ENCODE assay signal across 1 cellular context in the genomic region with DNA sequence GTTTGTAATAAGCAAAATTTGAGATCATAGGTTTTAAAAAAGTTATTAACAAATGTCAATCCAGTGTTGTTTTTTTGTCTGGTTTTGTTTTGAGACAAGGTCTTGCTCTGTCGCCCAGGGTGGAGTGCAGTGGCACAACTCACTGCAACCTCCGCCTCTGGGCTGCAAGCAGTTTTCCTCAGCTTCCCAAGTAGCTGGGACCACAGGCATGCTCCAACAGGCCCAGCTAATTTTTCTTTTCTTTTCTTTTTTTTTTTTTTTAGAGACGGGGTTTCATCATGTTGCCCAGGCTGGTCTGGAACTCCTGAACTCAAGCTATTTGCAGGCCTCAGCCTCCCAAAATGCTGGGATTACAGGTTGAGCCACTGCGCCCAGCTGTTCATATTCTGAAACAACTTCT.
TF ChIP-seq lines count a peak whose summit lies in the region.

No MANE protein-coding gene starts in this region.

TF ChIP-seq in GM23338, 12 proteins besides CTCF, POLR2A, EP300 and RAD21:
- TF ChIP-seq, protein P1, sequence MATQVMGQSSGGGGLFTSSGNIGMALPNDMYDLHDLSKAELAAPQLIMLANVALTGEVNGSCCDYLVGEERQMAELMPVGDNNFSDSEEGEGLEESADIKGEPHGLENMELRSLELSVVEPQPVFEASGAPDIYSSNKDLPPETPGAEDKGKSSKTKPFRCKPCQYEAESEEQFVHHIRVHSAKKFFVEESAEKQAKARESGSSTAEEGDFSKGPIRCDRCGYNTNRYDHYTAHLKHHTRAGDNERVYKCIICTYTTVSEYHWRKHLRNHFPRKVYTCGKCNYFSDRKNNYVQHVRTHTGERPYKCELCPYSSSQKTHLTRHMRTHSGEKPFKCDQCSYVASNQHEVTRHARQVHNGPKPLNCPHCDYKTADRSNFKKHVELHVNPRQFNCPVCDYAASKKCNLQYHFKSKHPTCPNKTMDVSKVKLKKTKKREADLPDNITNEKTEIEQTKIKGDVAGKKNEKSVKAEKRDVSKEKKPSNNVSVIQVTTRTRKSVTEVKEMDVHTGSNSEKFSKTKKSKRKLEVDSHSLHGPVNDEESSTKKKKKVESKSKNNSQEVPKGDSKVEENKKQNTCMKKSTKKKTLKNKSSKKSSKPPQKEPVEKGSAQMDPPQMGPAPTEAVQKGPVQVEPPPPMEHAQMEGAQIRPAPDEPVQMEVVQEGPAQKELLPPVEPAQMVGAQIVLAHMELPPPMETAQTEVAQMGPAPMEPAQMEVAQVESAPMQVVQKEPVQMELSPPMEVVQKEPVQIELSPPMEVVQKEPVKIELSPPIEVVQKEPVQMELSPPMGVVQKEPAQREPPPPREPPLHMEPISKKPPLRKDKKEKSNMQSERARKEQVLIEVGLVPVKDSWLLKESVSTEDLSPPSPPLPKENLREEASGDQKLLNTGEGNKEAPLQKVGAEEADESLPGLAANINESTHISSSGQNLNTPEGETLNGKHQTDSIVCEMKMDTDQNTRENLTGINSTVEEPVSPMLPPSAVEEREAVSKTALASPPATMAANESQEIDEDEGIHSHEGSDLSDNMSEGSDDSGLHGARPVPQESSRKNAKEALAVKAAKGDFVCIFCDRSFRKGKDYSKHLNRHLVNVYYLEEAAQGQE (IDR thresholded peaks at IDR 0.05; ENCODE audit: unreplicated experiment): no peak
- no peak for TF ChIP-seq ZNF331 (CRISPR knock-in tag; IDR thresholded peaks at IDR 0.05; ENCODE audit: low read depth)
- TF ChIP-seq EZH2phosphoT487 (IDR thresholded peaks at IDR 0.05; ENCODE audit: unreplicated experiment): no peak
- TF ChIP-seq EZH2 (IDR thresholded peaks at IDR 0.05; ENCODE audit: low read depth, unreplicated experiment): no peak
- no peak for TF ChIP-seq JUNB (IDR thresholded peaks at IDR 0.05; ENCODE audit: unreplicated experiment)
- no peak for TF ChIP-seq POLR2AphosphoS5 (IDR thresholded peaks at IDR 0.05; ENCODE audit: low read depth)
- TF ChIP-seq, protein P2, sequence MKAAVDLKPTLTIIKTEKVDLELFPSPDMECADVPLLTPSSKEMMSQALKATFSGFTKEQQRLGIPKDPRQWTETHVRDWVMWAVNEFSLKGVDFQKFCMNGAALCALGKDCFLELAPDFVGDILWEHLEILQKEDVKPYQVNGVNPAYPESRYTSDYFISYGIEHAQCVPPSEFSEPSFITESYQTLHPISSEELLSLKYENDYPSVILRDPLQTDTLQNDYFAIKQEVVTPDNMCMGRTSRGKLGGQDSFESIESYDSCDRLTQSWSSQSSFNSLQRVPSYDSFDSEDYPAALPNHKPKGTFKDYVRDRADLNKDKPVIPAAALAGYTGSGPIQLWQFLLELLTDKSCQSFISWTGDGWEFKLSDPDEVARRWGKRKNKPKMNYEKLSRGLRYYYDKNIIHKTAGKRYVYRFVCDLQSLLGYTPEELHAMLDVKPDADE (IDR thresholded peaks at IDR 0.05): no peak
- TF ChIP-seq ZNF114 (CRISPR knock-in tag; IDR thresholded peaks at IDR 0.05): no peak
- no peak for TF ChIP-seq STAT1 (IDR thresholded peaks at IDR 0.05; ENCODE audit: unreplicated experiment)
- no peak for TF ChIP-seq CREB1 (CRISPR knock-in tag; IDR thresholded peaks at IDR 0.05; ENCODE audit: low read depth)
- TF ChIP-seq, protein P3, sequence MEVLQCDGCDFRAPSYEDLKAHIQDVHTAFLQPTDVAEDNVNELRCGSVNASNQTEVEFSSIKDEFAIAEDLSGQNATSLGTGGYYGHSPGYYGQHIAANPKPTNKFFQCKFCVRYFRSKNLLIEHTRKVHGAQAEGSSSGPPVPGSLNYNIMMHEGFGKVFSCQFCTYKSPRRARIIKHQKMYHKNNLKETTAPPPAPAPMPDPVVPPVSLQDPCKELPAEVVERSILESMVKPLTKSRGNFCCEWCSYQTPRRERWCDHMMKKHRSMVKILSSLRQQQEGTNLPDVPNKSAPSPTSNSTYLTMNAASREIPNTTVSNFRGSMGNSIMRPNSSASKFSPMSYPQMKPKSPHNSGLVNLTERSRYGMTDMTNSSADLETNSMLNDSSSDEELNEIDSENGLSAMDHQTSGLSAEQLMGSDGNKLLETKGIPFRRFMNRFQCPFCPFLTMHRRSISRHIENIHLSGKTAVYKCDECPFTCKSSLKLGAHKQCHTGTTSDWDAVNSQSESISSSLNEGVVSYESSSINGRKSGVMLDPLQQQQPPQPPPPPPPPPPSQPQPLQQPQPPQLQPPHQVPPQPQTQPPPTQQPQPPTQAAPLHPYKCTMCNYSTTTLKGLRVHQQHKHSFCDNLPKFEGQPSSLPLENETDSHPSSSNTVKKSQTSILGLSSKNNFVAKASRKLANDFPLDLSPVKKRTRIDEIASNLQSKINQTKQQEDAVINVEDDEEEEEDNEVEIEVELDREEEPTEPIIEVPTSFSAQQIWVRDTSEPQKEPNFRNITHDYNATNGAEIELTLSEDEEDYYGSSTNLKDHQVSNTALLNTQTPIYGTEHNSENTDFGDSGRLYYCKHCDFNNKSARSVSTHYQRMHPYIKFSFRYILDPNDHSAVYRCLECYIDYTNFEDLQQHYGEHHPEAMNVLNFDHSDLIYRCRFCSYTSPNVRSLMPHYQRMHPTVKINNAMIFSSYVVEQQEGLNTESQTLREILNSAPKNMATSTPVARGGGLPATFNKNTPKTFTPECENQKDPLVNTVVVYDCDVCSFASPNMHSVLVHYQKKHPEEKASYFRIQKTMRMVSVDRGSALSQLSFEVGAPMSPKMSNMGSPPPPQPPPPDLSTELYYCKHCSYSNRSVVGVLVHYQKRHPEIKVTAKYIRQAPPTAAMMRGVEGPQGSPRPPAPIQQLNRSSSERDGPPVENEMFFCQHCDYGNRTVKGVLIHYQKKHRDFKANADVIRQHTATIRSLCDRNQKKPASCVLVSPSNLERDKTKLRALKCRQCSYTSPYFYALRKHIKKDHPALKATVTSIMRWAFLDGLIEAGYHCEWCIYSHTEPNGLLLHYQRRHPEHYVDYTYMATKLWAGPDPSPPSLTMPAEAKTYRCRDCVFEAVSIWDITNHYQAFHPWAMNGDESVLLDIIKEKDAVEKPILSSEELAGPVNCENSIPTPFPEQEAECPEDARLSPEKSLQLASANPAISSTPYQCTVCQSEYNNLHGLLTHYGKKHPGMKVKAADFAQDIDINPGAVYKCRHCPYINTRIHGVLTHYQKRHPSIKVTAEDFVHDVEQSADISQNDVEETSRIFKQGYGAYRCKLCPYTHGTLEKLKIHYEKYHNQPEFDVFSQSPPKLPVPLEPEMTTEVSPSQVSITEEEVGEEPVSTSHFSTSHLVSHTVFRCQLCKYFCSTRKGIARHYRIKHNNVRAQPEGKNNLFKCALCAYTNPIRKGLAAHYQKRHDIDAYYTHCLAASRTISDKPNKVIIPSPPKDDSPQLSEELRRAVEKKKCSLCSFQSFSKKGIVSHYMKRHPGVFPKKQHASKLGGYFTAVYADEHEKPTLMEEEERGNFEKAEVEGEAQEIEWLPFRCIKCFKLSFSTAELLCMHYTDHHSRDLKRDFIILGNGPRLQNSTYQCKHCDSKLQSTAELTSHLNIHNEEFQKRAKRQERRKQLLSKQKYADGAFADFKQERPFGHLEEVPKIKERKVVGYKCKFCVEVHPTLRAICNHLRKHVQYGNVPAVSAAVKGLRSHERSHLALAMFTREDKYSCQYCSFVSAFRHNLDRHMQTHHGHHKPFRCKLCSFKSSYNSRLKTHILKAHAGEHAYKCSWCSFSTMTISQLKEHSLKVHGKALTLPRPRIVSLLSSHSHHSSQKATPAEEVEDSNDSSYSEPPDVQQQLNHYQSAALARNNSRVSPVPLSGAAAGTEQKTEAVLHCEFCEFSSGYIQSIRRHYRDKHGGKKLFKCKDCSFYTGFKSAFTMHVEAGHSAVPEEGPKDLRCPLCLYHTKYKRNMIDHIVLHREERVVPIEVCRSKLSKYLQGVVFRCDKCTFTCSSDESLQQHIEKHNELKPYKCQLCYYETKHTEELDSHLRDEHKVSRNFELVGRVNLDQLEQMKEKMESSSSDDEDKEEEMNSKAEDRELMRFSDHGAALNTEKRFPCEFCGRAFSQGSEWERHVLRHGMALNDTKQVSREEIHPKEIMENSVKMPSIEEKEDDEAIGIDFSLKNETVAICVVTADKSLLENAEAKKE (CRISPR knock-in tag; IDR thresholded peaks at IDR 0.05): no peak
